In the genomic region with DNA sequence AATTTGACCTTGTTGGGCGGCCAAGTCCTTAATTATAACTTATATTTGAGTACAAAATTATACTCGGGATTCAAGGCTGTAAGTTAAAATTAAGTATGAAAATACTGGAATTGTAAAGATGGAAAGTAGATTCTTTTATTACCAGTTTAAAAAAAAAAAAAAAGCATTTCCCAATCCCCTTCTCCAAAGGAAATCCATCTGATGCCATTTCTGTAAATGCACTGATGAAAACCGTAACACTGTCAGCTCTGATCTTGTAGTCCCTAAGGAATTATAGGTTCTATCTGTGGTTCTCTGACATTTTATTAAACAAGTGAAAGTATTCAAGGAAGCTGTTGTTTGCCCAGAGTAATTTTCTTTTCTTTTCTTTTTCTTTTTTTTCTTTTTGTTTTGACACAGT, we compare ENCODE assay signal across 8 cellular contexts. TPM values are rescaled to one million over a fixed set of nuclear protein-coding genes. Genes with fewer than 3 reads are reported as not detected.
DNase-seq lines count a peak whose midpoint lies in the region; ATAC-seq and TF ChIP-seq lines count a peak whose summit lies in the region.

No MANE protein-coding gene starts in this region.

- TF ChIP-seq POLR2A in Peyer's patch (IDR thresholded peaks at IDR 0.05) (no peak), esophagus muscularis mucosa (IDR thresholded peaks at IDR 0.05; ENCODE audit: low read depth) (no peak), prostate gland (IDR thresholded peaks at IDR 0.05) (no peak)

- H3K4me1 ChIP-seq in ES-I3 (ENCODE audit: insufficient read depth, low read length) (0 out of 2 replicates have a peak, but pooled peaks cover 6% of the 10 kb centered on the region), Peyer's patch (peaks cover 0 to 4% (median 0%) of the 10 kb centered on the region in 4 donors), esophagus muscularis mucosa (peaks cover 10 to 23% (median 19%) of the 10 kb centered on the region in 4 donors), prostate gland (replicated peaks) (peaks cover 4% of the 10 kb centered on the region)

- no peak for ATAC-seq in GM18858 (IDR thresholded peaks at IDR 0.05; ENCODE audit: unreplicated experiment)

- 52% methylated on average over 3 of the region's 3 CpGs for WGBS in esophagus muscularis mucosa
- 12% methylated on average over 3 of the region's 3 CpGs for WGBS in prostate gland

- no peak for TF ChIP-seq CTCF in Peyer's patch (IDR thresholded peaks at IDR 0.05)
- TF ChIP-seq CTCF in esophagus muscularis mucosa (IDR thresholded peaks at IDR 0.05) = no peak
- TF ChIP-seq CTCF in prostate gland (IDR thresholded peaks at IDR 0.05) = no peak

- DNase-seq in Peyer's patch = no peak
- no peak for DNase-seq in esophagus muscularis mucosa (ENCODE audit: extremely low spot score)
- DNase-seq in prostate gland (ENCODE audit: low spot score) = no peak
- DNase-seq in Ammon's horn (ENCODE audit: low spot score) = no peak
- no peak for DNase-seq in DMS153 treated with DMSO at 0.1 percent for 48 hours (lab: John Stamatoyannopoulos, UW; ENCODE audit: unreplicated experiment)
- DNase-seq in GF-D8 (lab: John Stamatoyannopoulos, UW) = no peak

- peak overlapping the region in 2 of 4 donors; percentile 54 to 62 for H3K27ac ChIP-seq in Peyer's patch
- peak overlapping the region; percentile 72 to 87 (median 84) for H3K27ac ChIP-seq in esophagus muscularis mucosa (replicated peaks in 1 of 4)
- H3K27ac ChIP-seq in prostate gland = peak overlapping the region; percentile 83 to 84

- intact Hi-C loops in esophagus muscularis mucosa (cut with DNase I) (no loop called here), prostate gland (cut with DNase I) (no loop called here)

- peak overlapping the region in 3 of 4 donors; percentile 48 to 67 (median 59) for H3K4me3 ChIP-seq in Peyer's patch
- H3K4me3 ChIP-seq in esophagus muscularis mucosa = peak overlapping the region; percentile 59 to 79 (median 74)
- H3K4me3 ChIP-seq in prostate gland = peak overlapping the region; percentile 53 to 65

- H3K9ac ChIP-seq in ES-I3 (ENCODE audit: low read depth, low read length) = peak overlapping the region; percentile 76

- H3K27me3 ChIP-seq in Peyer's patch (no peaks in the 10 kb centered on the region), esophagus muscularis mucosa (no peaks in the 10 kb centered on the region), prostate gland (replicated peaks; ENCODE audit: insufficient read depth) (no peaks in the 10 kb centered on the region)

- H3K9me3 ChIP-seq in ES-I3 (ENCODE audit: control insufficient read depth, insufficient read depth, low read length) (no peaks in the 10 kb centered on the region), Peyer's patch (no peaks in the 10 kb centered on the region), esophagus muscularis mucosa (no peaks in the 10 kb centered on the region), prostate gland (no peaks in the 10 kb centered on the region)

- H3K36me3 ChIP-seq in ES-I3 (ENCODE audit: insufficient read depth, low read length) = no peaks in the 10 kb centered on the region
- no peaks in the 10 kb centered on the region for H3K36me3 ChIP-seq in Peyer's patch
- no peaks in the 10 kb centered on the region for H3K36me3 ChIP-seq in esophagus muscularis mucosa
- no peaks in the 10 kb centered on the region for H3K36me3 ChIP-seq in prostate gland

- TF ChIP-seq EP300 in esophagus muscularis mucosa (IDR thresholded peaks at IDR 0.05) = no peak

RNA-seq across cellular contexts. Expression of gene HNRNPA1L2, which starts 41.6 kb away (rescaled TPM):
- 10 to 100 TPM in 1 of 4 donors, 1 to 10 TPM in 3; 2.8 to 23.9 (median 4.6) TPM for total RNA-seq in Peyer's patch
- total RNA-seq in esophagus muscularis mucosa = 1 to 10 TPM; 2.0 to 5.0 (median 3.8) TPM
- 1 to 10 TPM; 5.0 to 5.5 TPM for total RNA-seq in prostate gland

RNA-seq across cellular contexts. Expression of gene SUGT1, which starts 52.0 kb away (rescaled TPM):
- total RNA-seq in Peyer's patch = 10 to 100 TPM; 22.4 to 49.5 (median 27.5) TPM
- total RNA-seq in esophagus muscularis mucosa = 10 to 100 TPM; 28.3 to 41.7 (median 33.3) TPM
- total RNA-seq in prostate gland = 10 to 100 TPM; 34.4 to 47.8 TPM
